In genomic region chr15:54792526-54792925, GRCh38 we compare ENCODE assay signal across 23 cellular contexts.
"Had no signal": no experiment of that assay in that cellular context is flagged by ENCODE, and none has a peak within 500 bp of the region (broad histone marks: within the 10 kb centered on the region; RNA-seq: fewer than 3 reads in every experiment).

No MANE protein-coding gene starts in this region.

- H2AFZ ChIP-seq: hepatocyte had no signal

- H3K36me3 Mint-ChIP-seq: immature natural killer cell; naive B cell; naive thymus-derived CD8-positive, alpha-beta T cell had no signal

- H3K27ac Mint-ChIP-seq: dendritic cell treated with granulocyte-macrophage colony-stimulating factor and Interleukin-4, amounts not matched to agents 40 ng/mL and 50 ng/mL, for 4 days; effector memory CD8-positive, alpha-beta T cell; immature natural killer cell; naive B cell; naive thymus-derived CD8-positive, alpha-beta T cell had no signal

- ATAC-seq: effector memory CD8-positive, alpha-beta T cell; foreskin keratinocyte; gastroesophageal sphincter; heart left ventricle; left colon; left lobe of liver; left ventricle myocardium superior; lower lobe of right lung; naive thymus-derived CD8-positive, alpha-beta T cell had no signal

- H3K4me3 Mint-ChIP-seq: dendritic cell treated with granulocyte-macrophage colony-stimulating factor and Interleukin-4, amounts not matched to agents 40 ng/mL and 50 ng/mL, for 4 days; effector memory CD8-positive, alpha-beta T cell; immature natural killer cell; naive B cell; naive thymus-derived CD8-positive, alpha-beta T cell had no signal

- H3K4me1 ChIP-seq: colonic mucosa, esophagus muscularis mucosa, foreskin keratinocyte, gastroesophageal sphincter, heart left ventricle, lower lobe of right lung had no signal

- H3K79me2 ChIP-seq: hepatocyte had no signal

- H3K4me3 ChIP-seq: colonic mucosa, esophagus muscularis mucosa, gastroesophageal sphincter, heart left ventricle, hepatocyte, lower lobe of right lung had no signal

- H3K4me2 ChIP-seq: hepatocyte had no signal

- H3K9me3 Mint-ChIP-seq: dendritic cell treated with granulocyte-macrophage colony-stimulating factor and Interleukin-4, amounts not matched to agents 40 ng/mL and 50 ng/mL, for 4 days; effector memory CD8-positive, alpha-beta T cell had no signal

- H3K4me1 Mint-ChIP-seq: immature natural killer cell; naive B cell; naive thymus-derived CD8-positive, alpha-beta T cell had no signal

- H3K27ac ChIP-seq: colonic mucosa, esophagus muscularis mucosa, foreskin keratinocyte, gastroesophageal sphincter, heart left ventricle, hepatocyte, lower lobe of right lung had no signal

- H3K36me3 ChIP-seq: colonic mucosa, esophagus muscularis mucosa, gastroesophageal sphincter, heart left ventricle, lower lobe of right lung had no signal

- H3K27me3 ChIP-seq: colonic mucosa, esophagus muscularis mucosa, foreskin keratinocyte, gastroesophageal sphincter, heart left ventricle, hepatocyte had no signal

- H3K9me3 ChIP-seq: colonic mucosa, esophagus muscularis mucosa, gastroesophageal sphincter, heart left ventricle, lower lobe of right lung had no signal

- DNase-seq: colonic mucosa; cortex of kidney; effector CD8-positive, alpha-beta T cell; effector memory CD8-positive, alpha-beta T cell; foreskin keratinocyte; heart left ventricle; hypothalamus; immature natural killer cell; islet precursor cell; kidney; kidney glomerular epithelial cell; left colon; left ventricle myocardium superior; lower lobe of right lung; mesenchymal stem cell; midbrain; naive B cell; naive thymus-derived CD8-positive, alpha-beta T cell had no signal

- H3K27me3 Mint-ChIP-seq: dendritic cell treated with granulocyte-macrophage colony-stimulating factor and Interleukin-4, amounts not matched to agents 40 ng/mL and 50 ng/mL, for 4 days; effector memory CD8-positive, alpha-beta T cell had no signal
